8 cellular contexts compared by ENCODE assay signal in genomic region chr10:79274279-79275104, GRCh38.
DNase-seq lines count a peak whose midpoint lies in the region; ATAC-seq and TF ChIP-seq lines count a peak whose summit lies in the region.

No MANE protein-coding gene starts in this region.

- no peaks in the 10 kb centered on the region for H3K9me3 ChIP-seq in heart left ventricle
- no peaks in the 10 kb centered on the region for H3K9me3 ChIP-seq in effector memory CD4-positive, alpha-beta T cell (ENCODE audit: control insufficient read depth, low read length)

- H3K27ac ChIP-seq in adipose tissue (ENCODE audit: low read depth, low read length), result peak overlapping the region; percentile 41
- H3K27ac ChIP-seq in heart left ventricle, result peak overlapping the region; percentile 53 to 97 (median 86)
- no peak overlapping the region for H3K27ac ChIP-seq in effector memory CD4-positive, alpha-beta T cell (ENCODE audit: insufficient read depth, low read length, poor library complexity, severe bottlenecking)

- peaks cover 16 to 85% (median 69%) of the 10 kb centered on the region in 12 donors for H3K4me1 ChIP-seq in heart left ventricle
- H3K4me1 ChIP-seq in effector memory CD4-positive, alpha-beta T cell (ENCODE audit: control insufficient read depth, insufficient read depth, low read length, poor library complexity, severe bottlenecking), result no peaks in the 10 kb centered on the region

- intact Hi-C loops in heart left ventricle (cut with DNase I), result loop anchor here in 4 of 10 donors (2.0 to 10.0 kb wide), 2 partner anchors 50 to 52 kb away; no protein-coding TSS in a partner anchor

- no peak for TF ChIP-seq POLR2A in heart left ventricle (IDR thresholded peaks at IDR 0.05)

- no peaks in the 10 kb centered on the region for H3K27me3 ChIP-seq in heart left ventricle
- H3K27me3 ChIP-seq in effector memory CD4-positive, alpha-beta T cell (replicated peaks; ENCODE audit: control insufficient read depth, insufficient read depth, low read length, poor library complexity, severe bottlenecking), result no peaks in the 10 kb centered on the region

- peak; percentile 73 for DNase-seq in GF-D8 (lab: John Stamatoyannopoulos, UW)
- peak; percentile 86 to 94 (median 87) for DNase-seq in heart left ventricle
- DNase-seq in retina, result peak; percentile 80
- no peak for DNase-seq in iPS-NIHi7 (ENCODE audit: extremely low spot score)
- no peak for DNase-seq in effector memory CD4-positive, alpha-beta T cell

- peak in 6 of 12 donors; percentile 12 to 43 (median 23) for TF ChIP-seq CTCF in heart left ventricle (IDR thresholded peaks at IDR 0.05)

- peak overlapping the region in 2 of 12 donors; percentile 1 for H3K4me3 ChIP-seq in heart left ventricle
- H3K4me3 ChIP-seq in effector memory CD4-positive, alpha-beta T cell (ENCODE audit: insufficient read depth, low read depth, low read length, poor library complexity, severe bottlenecking), result no peak overlapping the region

- peaks cover 0 to 33% (median 19%) of the 10 kb centered on the region in 9 donors for H3K36me3 ChIP-seq in heart left ventricle
- H3K36me3 ChIP-seq in effector memory CD4-positive, alpha-beta T cell (ENCODE audit: control insufficient read depth, insufficient read depth, low read length), result peaks cover 10% of the 10 kb centered on the region

- ATAC-seq in heart left ventricle, result peak; percentile 84 to 90 (median 88)
- no peak for ATAC-seq in GM21515 (IDR thresholded peaks at IDR 0.05; ENCODE audit: unreplicated experiment)
- no peak for ATAC-seq in HG03196 (IDR thresholded peaks at IDR 0.05; ENCODE audit: unreplicated experiment)

- 51 to 68% (median 57%) methylated on average over 30 to 32 of the region's 32 CpGs for WGBS in adipose tissue, 3 donors
- WGBS in heart left ventricle, 4 donors, result 23 to 37% (median 32%) methylated on average over 24 to 32 of the region's 32 CpGs

Comparison
In these comparisons a context has a peak if more than half of its experiments do, and no peak if none do; other contexts are left out.
1. DNase-seq: peak in GF-D8 (single experiment), heart left ventricle (5 of 5) and retina (single experiment); none in iPS-NIHi7 (single experiment) and effector memory CD4-positive, alpha-beta T cell (0 of 3).
2. ATAC-seq: peak in heart left ventricle (4 of 4); none in GM21515 (single experiment) and HG03196 (single experiment).